ENCODE assay signal across 7 cellular contexts in genomic region chr1:212454741-212455140, GRCh38.
"Had no signal": no experiment of that assay in that cellular context is flagged by ENCODE, and none has a peak within 500 bp of the region (broad histone marks: within the 10 kb centered on the region; RNA-seq: fewer than 3 reads in every experiment).

No MANE protein-coding gene starts in this region.

- H2AFZ ChIP-seq: GM23248 had no signal

- H3K9ac ChIP-seq: GM23248 had no signal

- ATAC-seq: K562 had no signal

- H3K27ac ChIP-seq: GM23248 had no signal

- DNase-seq: GM23248, GOT3, H9, HCEC 1CT, IMR-90, KG1 had no signal

- H3K4me3 ChIP-seq: GM23248, K562 had no signal
